Comparison of ENCODE assay signal across 1 cellular context in genomic region chr9:113381909-113382411, GRCh38.
TF ChIP-seq lines count a peak whose summit lies in the region.

No MANE protein-coding gene starts in this region.

TF ChIP-seq in HepG2, 621 proteins besides CTCF, POLR2A, EP300 and RAD21 (continued from another document and continues in another):
- TF ChIP-seq HNF1B (CRISPR knock-in tag; IDR thresholded peaks at IDR 0.05) (0 out of 2 replicates have a peak, but pooled peaks have one; percentile 29), ETS1 (CRISPR knock-in tag; IDR thresholded peaks at IDR 0.05) (no peak), ZNF605 (CRISPR knock-in tag; IDR thresholded peaks at IDR 0.05) (no peak), NFKB2 (CRISPR knock-in tag; IDR thresholded peaks at IDR 0.05; ENCODE audit: borderline replicate concordance) (no peak), KLF9 (CRISPR knock-in tag; IDR thresholded peaks at IDR 0.05; ENCODE audit: low read depth) (no peak), DMAP1 (CRISPR knock-in tag; IDR thresholded peaks at IDR 0.05) (peak; percentile 17; the same call in 1 of the 2 replicates), SYNCRIP (IDR thresholded peaks at IDR 0.05; ENCODE audit: insufficient read depth, low read depth, low read length) (no peak), U2AF1 (optimal IDR thresholded peaks at IDR 0.05; ENCODE audit: low read depth, low read length) (no peak), ZBTB46 (CRISPR knock-in tag; IDR thresholded peaks at IDR 0.05; ENCODE audit: borderline replicate concordance) (no peak), ATF2 (CRISPR knock-in tag; IDR thresholded peaks at IDR 0.05) (peak; percentile 47; the same call in 1 of the 2 replicates), REPIN1 (CRISPR knock-in tag; IDR thresholded peaks at IDR 0.05; ENCODE audit: borderline replicate concordance, low read depth) (peak; percentile 68; the same call in 1 of the 2 replicates), NKX3-1 (CRISPR knock-in tag; IDR thresholded peaks at IDR 0.05) (no peak), CBX1 (IDR thresholded peaks at IDR 0.05; ENCODE audit: low read depth) (no peak), ZNF317 (CRISPR knock-in tag; IDR thresholded peaks at IDR 0.05) (no peak), ZNF614 (CRISPR knock-in tag; IDR thresholded peaks at IDR 0.05; ENCODE audit: borderline replicate concordance) (peak; percentile 44; the same call in 1 of the 2 replicates), CREM (IDR thresholded peaks at IDR 0.05) (peak; percentile 53; the same call in 1 of the 2 replicates), CREM (CRISPR knock-in tag; IDR thresholded peaks at IDR 0.05) (no peak), ZNF724P (CRISPR knock-in tag; IDR thresholded peaks at IDR 0.05; ENCODE audit: borderline replicate concordance) (no peak), ZFP62 (CRISPR knock-in tag; IDR thresholded peaks at IDR 0.05) (no peak), PAF1 (CRISPR knock-in tag; IDR thresholded peaks at IDR 0.05) (no peak), ZNF775 (CRISPR knock-in tag; IDR thresholded peaks at IDR 0.05; ENCODE audit: borderline replicate concordance) (no peak), ADNP (CRISPR knock-in tag; IDR thresholded peaks at IDR 0.05) (no peak), RXRB (CRISPR knock-in tag; IDR thresholded peaks at IDR 0.05; ENCODE audit: borderline replicate concordance) (peak; percentile 75), NBN (conservative IDR thresholded peaks at IDR 0.05) (no peak), RARG (CRISPR knock-in tag; IDR thresholded peaks at IDR 0.05; ENCODE audit: low read depth) (no peak), JUN (CRISPR knock-in tag; IDR thresholded peaks at IDR 0.05) (no peak), PHF5A (CRISPR knock-in tag; IDR thresholded peaks at IDR 0.05; ENCODE audit: low read depth, unreplicated experiment) (no peak), PBX3 (CRISPR knock-in tag; IDR thresholded peaks at IDR 0.05; ENCODE audit: borderline replicate concordance) (no peak), TOE1 (CRISPR knock-in tag; IDR thresholded peaks at IDR 0.05) (no peak), UBTF (CRISPR knock-in tag; IDR thresholded peaks at IDR 0.05) (peak; percentile 31; the same call in 1 of the 2 replicates), GABPA (IDR thresholded peaks at IDR 0.05; ENCODE audit: low read depth, low read length) (no peak), GABPA (CRISPR knock-in tag; IDR thresholded peaks at IDR 0.05; ENCODE audit: low read depth) (no peak), CCDC6 (CRISPR knock-in tag; IDR thresholded peaks at IDR 0.05) (no peak), KDM3A (CRISPR knock-in tag; IDR thresholded peaks at IDR 0.05; ENCODE audit: low read depth) (0 out of 2 replicates have a peak, but pooled peaks have one; percentile 27), BCL6 (CRISPR knock-in tag; IDR thresholded peaks at IDR 0.05) (peak; percentile 77), MED1 (CRISPR knock-in tag; IDR thresholded peaks at IDR 0.05) (peak; percentile 85), MIER2 (CRISPR knock-in tag; IDR thresholded peaks at IDR 0.05) (0 out of 2 replicates have a peak, but pooled peaks have one; percentile 46), KMT2A (CRISPR knock-in tag; IDR thresholded peaks at IDR 0.05) (no peak), ZNF350 (CRISPR knock-in tag; IDR thresholded peaks at IDR 0.05; ENCODE audit: borderline replicate concordance, low read depth) (no peak), NR2F1 (CRISPR knock-in tag; IDR thresholded peaks at IDR 0.05) (peak; percentile 32 to 69; a peak in 3 of 4 replicates), CBX5 (CRISPR knock-in tag; IDR thresholded peaks at IDR 0.05; ENCODE audit: borderline replicate concordance) (no peak), GATA4 (IDR thresholded peaks at IDR 0.05; ENCODE audit: borderline replicate concordance, low read depth) (no peak), GLI4 (CRISPR knock-in tag; IDR thresholded peaks at IDR 0.05; ENCODE audit: borderline replicate concordance) (no peak)
- TF ChIP-seq, protein P1, sequence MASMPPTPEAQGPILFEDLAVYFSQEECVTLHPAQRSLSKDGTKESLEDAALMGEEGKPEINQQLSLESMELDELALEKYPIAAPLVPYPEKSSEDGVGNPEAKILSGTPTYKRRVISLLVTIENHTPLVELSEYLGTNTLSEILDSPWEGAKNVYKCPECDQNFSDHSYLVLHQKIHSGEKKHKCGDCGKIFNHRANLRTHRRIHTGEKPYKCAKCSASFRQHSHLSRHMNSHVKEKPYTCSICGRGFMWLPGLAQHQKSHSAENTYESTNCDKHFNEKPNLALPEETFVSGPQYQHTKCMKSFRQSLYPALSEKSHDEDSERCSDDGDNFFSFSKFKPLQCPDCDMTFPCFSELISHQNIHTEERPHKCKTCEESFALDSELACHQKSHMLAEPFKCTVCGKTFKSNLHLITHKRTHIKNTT (CRISPR knock-in tag; IDR thresholded peaks at IDR 0.05) = no peak
- TF ChIP-seq, protein P2, sequence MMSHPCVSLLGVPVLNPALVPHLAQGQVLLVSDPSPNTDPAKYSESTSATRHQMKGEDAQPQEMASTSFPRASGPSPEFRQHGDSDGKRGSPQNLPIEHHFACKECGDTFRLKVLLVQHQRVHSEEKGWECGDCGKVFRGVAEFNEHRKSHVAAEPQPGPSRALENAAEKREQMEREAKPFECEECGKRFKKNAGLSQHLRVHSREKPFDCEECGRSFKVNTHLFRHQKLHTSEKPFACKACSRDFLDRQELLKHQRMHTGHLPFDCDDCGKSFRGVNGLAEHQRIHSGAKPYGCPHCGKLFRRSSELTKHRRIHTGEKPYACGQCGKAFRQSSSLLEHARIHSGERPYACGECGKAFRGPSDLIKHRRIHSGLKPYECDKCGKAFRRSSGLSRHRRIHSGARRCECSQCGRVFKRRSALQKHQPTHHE (CRISPR knock-in tag; IDR thresholded peaks at IDR 0.05; ENCODE audit: borderline replicate concordance) = no peak
- TF ChIP-seq, protein P3, sequence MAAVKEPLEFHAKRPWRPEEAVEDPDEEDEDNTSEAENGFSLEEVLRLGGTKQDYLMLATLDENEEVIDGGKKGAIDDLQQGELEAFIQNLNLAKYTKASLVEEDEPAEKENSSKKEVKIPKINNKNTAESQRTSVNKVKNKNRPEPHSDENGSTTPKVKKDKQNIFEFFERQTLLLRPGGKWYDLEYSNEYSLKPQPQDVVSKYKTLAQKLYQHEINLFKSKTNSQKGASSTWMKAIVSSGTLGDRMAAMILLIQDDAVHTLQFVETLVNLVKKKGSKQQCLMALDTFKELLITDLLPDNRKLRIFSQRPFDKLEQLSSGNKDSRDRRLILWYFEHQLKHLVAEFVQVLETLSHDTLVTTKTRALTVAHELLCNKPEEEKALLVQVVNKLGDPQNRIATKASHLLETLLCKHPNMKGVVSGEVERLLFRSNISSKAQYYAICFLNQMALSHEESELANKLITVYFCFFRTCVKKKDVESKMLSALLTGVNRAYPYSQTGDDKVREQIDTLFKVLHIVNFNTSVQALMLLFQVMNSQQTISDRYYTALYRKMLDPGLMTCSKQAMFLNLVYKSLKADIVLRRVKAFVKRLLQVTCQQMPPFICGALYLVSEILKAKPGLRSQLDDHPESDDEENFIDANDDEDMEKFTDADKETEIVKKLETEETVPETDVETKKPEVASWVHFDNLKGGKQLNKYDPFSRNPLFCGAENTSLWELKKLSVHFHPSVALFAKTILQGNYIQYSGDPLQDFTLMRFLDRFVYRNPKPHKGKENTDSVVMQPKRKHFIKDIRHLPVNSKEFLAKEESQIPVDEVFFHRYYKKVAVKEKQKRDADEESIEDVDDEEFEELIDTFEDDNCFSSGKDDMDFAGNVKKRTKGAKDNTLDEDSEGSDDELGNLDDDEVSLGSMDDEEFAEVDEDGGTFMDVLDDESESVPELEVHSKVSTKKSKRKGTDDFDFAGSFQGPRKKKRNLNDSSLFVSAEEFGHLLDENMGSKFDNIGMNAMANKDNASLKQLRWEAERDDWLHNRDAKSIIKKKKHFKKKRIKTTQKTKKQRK (IDR thresholded peaks at IDR 0.05; ENCODE audit: low read length) = no peak
- TF ChIP-seq, protein P4, sequence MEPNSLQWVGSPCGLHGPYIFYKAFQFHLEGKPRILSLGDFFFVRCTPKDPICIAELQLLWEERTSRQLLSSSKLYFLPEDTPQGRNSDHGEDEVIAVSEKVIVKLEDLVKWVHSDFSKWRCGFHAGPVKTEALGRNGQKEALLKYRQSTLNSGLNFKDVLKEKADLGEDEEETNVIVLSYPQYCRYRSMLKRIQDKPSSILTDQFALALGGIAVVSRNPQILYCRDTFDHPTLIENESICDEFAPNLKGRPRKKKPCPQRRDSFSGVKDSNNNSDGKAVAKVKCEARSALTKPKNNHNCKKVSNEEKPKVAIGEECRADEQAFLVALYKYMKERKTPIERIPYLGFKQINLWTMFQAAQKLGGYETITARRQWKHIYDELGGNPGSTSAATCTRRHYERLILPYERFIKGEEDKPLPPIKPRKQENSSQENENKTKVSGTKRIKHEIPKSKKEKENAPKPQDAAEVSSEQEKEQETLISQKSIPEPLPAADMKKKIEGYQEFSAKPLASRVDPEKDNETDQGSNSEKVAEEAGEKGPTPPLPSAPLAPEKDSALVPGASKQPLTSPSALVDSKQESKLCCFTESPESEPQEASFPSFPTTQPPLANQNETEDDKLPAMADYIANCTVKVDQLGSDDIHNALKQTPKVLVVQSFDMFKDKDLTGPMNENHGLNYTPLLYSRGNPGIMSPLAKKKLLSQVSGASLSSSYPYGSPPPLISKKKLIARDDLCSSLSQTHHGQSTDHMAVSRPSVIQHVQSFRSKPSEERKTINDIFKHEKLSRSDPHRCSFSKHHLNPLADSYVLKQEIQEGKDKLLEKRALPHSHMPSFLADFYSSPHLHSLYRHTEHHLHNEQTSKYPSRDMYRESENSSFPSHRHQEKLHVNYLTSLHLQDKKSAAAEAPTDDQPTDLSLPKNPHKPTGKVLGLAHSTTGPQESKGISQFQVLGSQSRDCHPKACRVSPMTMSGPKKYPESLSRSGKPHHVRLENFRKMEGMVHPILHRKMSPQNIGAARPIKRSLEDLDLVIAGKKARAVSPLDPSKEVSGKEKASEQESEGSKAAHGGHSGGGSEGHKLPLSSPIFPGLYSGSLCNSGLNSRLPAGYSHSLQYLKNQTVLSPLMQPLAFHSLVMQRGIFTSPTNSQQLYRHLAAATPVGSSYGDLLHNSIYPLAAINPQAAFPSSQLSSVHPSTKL (CRISPR knock-in tag; IDR thresholded peaks at IDR 0.05) = peak; percentile 83
